30 cellular contexts compared by ENCODE assay signal in the genomic region with DNA sequence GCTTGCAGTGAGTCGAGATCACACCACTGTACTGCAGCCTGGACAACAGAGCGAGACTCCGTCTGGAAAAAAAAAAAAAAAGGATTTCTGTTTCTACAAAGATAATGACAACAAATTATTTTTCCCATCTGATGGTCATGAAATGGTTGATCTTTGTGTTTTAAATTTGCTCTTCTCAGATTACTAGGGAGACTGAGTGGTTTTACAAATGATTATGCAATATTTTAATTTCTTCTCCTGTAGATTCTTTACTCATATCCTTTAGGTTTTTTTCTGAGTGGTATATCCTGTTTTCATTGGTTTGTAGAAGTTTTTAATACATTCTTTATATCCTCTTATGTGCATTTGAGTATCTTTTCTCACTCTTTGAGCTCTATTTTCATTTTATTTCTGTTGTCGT.
"Had no signal": no experiment of that assay in that cellular context is flagged by ENCODE, and none has a peak within 500 bp of the region (broad histone marks: within the 10 kb centered on the region; RNA-seq: fewer than 3 reads in every experiment).

No MANE protein-coding gene starts in this region.

- H3K4me3 ChIP-seq: adrenal gland, body of pancreas, coronary artery, esophagus muscularis mucosa, gastroesophageal sphincter, heart right ventricle, hepatocyte had no signal

- DNase-seq: activated CD4-positive, alpha-beta memory T cell treated with anti-CD3 and anti-CD28 coated beads for 36 hours; activated CD4-positive, alpha-beta T cell treated with anti-CD3 and anti-CD28 coated beads for 36 hours; activated CD4-positive, alpha-beta T cell treated with anti-CD3 and anti-CD28 coated beads, Interleukin-2, amount 10 ng/mL, durations not matched to agents 24 days and 14 days; activated CD4-positive, CD25-positive, alpha-beta regulatory T cell; activated CD4-positive, CD25-positive, alpha-beta regulatory T cell treated with anti-CD3 and anti-CD28 coated beads, Interleukin-2, amount 50 U/mL, for 72 hours; activated CD8-positive, alpha-beta memory T cell treated with anti-CD3 and anti-CD28 coated beads, Interleukin-2, amount 10 ng/mL, durations not matched to agents 7 days and 5 days; activated CD8-positive, alpha-beta memory T cell treated with anti-CD3 and anti-CD28 coated beads, Interleukin-2, amount 50 U/mL, for 4 hours; activated CD8-positive, alpha-beta T cell treated with anti-CD3 and anti-CD28 coated beads, Interleukin-2, amount 10 ng/mL, durations not matched to agents 7 days and 5 days; activated effector memory CD4-positive, alpha-beta T cell treated with anti-CD3 and anti-CD28 coated beads, Interleukin-2, amount 50 U/mL, for 16 hours; activated naive CD4-positive, alpha-beta T cell treated with anti-CD3 and anti-CD28 coated beads for 36 hours; activated naive CD8-positive, alpha-beta T cell treated with anti-CD3 and anti-CD28 coated beads for 36 hours; activated naive CD8-positive, alpha-beta T cell treated with anti-CD3 and anti-CD28 coated beads, Interleukin-2, amount 50 U/mL, for 24 hours; activated T-cell treated with anti-CD3 and anti-CD28 coated beads, Interleukin-2, amount 50 U/mL, for 1 hour; activated T-cell treated with anti-CD3 and anti-CD28 coated beads, Interleukin-2, amount 50 U/mL, for 48 hours; adrenal gland; amygdala; aorta; body of pancreas; dermis blood vessel endothelial cell; effector CD4-positive, alpha-beta T cell; effector memory CD8-positive, alpha-beta T cell; erythroblast; foreskin melanocyte; heart right ventricle; T-helper 17 cell; T1000 had no signal
